Comparison of ENCODE assay signal across 8 cellular contexts in genomic region chr16:48622456-48623303, GRCh38. TPM values are rescaled to one million over a fixed set of nuclear protein-coding genes. Genes with fewer than 3 reads are reported as not detected.
DNase-seq lines count a peak whose midpoint lies in the region; ATAC-seq, FAIRE-seq and TF ChIP-seq lines count a peak whose summit lies in the region.

No MANE protein-coding gene starts in this region.

- BruUV-seq in HepG2 (replicated peaks; lab: Mats Ljungman, UMichigan): no TSS peak

- WGBS in heart right ventricle, 2 donors: 38 to 42% methylated on average over 25 of the region's 25 CpGs
- 37% methylated on average over 25 of the region's 25 CpGs for WGBS in HepG2 (ENCODE audit: low lambda C conversion rate)

- peak overlapping the region; percentile 87 for H2AFZ ChIP-seq in HepG2 (ENCODE audit: low read length)

- peak overlapping the region; percentile 69 for H3K9ac ChIP-seq in HepG2 (ENCODE audit: insufficient read depth, low read depth, low read length)

- TF ChIP-seq CTCF in heart right ventricle (IDR thresholded peaks at IDR 0.05) (no peak), HepG2 (CRISPR knock-in tag; IDR thresholded peaks at IDR 0.05) (no peak), upper lobe of right lung (IDR thresholded peaks at IDR 0.05) (no peak)

- intact Hi-C loops in heart right ventricle (cut with DNase I): loop anchor here (1.0 to 10.0 kb wide), 13 partner anchors 65 to 388 kb away; partner anchors contain the start of genes LONP2 (in 3 of the 10) and ABCC11 (in 2 of the 10)
- intact Hi-C loops in Right ventricle myocardium inferior (cut with DNase I): loop anchor here (2.0 kb wide), 3 partner anchors 86 to 268 kb away; partner anchors contain the start of gene SIAH1
- intact Hi-C loops in HepG2 (cut with micrococcal nuclease; ENCODE audit: unreplicated experiment): loop anchor here (1.0 to 5.0 kb wide), 4 partner anchors 9 to 270 kb away; no protein-coding TSS in a partner anchor
- intact Hi-C loops in upper lobe of right lung (cut with DNase I): loop anchor here (10.0 kb wide), 1 partner anchor 268 kb away; no protein-coding TSS in a partner anchor

- no peaks in the 10 kb centered on the region for H3K79me2 ChIP-seq in HepG2 (ENCODE audit: insufficient read depth, low read length)

- POLR2A ChIA-PET in HepG2 (lab: Yijun Ruan, JAX): interaction anchor here (0.6 to 2.0 kb wide), 15 partner anchors 9 to 458 kb away, joined by 3 to 34 read pairs (median 5); partner anchors contain the start of genes LONP2, N4BP1 and SIAH1

- H3K36me3 ChIP-seq in heart right ventricle (no peaks in the 10 kb centered on the region), HepG2 (replicated peaks in 1 of 2; ENCODE audit: control insufficient read depth in 1 of 2, insufficient read depth in 2 of 2, low read length in 2 of 2) (no peaks in the 10 kb centered on the region), upper lobe of right lung (no peaks in the 10 kb centered on the region)

- no peaks in the 10 kb centered on the region for H3K27me3 ChIP-seq in heart right ventricle
- peaks cover 0 to 8% of the 10 kb centered on the region in 2 experiments; a peak in 3 of 5 replicates for H3K27me3 ChIP-seq in HepG2 (ENCODE audit: control insufficient read depth in 1 of 2, insufficient read depth in 2 of 2, low read length in 2 of 2)
- no peaks in the 10 kb centered on the region for H3K27me3 ChIP-seq in upper lobe of right lung

- H3K4me1 ChIP-seq in heart right ventricle: peaks cover 6 to 59% (median 43%) of the 10 kb centered on the region in 9 donors
- peaks cover 33% of the 10 kb centered on the region for H3K4me1 ChIP-seq in HepG2 (ENCODE audit: insufficient read depth, low read length)
- peaks cover 35% of the 10 kb centered on the region for H3K4me1 ChIP-seq in upper lobe of right lung

- DNase-seq in heart right ventricle: no peak
- no peak for DNase-seq in Right ventricle myocardium inferior (ENCODE audit: missing footprints)
- DNase-seq in activated naive CD4-positive, alpha-beta T cell treated with anti-CD3 and anti-CD28 coated beads, Interleukin-2, amount 50 U/mL, for 72 hours (ENCODE audit: low spot score in 2 of 2): no peak
- DNase-seq in HepG2 (ENCODE audit: low spot score): no peak
- peak; percentile 62 for DNase-seq in upper lobe of right lung
- no peak for DNase-seq in stimulated activated CD4-positive, alpha-beta T cell treated with anti-CD3 and anti-CD28 coated beads, Interleukin-2, amount 100 ng/mL, for 24 hours
- DNase-seq in stimulated activated CD4-positive, alpha-beta T cell treated with anti-CD3 and anti-CD28 coated beads, Interleukin-1b, Interleukin-23, amount 100 ng/mL, for 48 hours: no peak
- DNase-seq in EL: no peak

- H3K4me3 ChIP-seq in heart right ventricle (peak overlapping the region in 9 of 10 donors; percentile 26 to 65 (median 53)), HepG2 (replicated peaks in 1 of 3; ENCODE audit: insufficient read depth in 1 of 3, low read depth in 2 of 3, low read length in 3 of 3) (peak overlapping the region; percentile 67 to 80 (median 73)), upper lobe of right lung (peak overlapping the region; percentile 41)

- no peak for TF ChIP-seq POLR2A in HepG2 (IDR thresholded peaks at IDR 0.05; ENCODE audit: insufficient read depth in 1 of 2, low read depth in 2 of 2, low read length in 2 of 2)

- in situ Hi-C loops in HepG2 (cut with HindIII; ENCODE audit: extremely low pct_ligation_motif_present, low pct_unique_long_range_greater_than_20kb): loop anchor here (5.0 kb wide), 1 partner anchor 275 kb away; no protein-coding TSS in a partner anchor

- CTCF ChIA-PET in HepG2 (lab: Yijun Ruan, JAX; ENCODE audit: low intra/inter-chr PET ratio, low total read pairs): interaction anchor here (1.2 to 2.2 kb wide), 3 partner anchors 80 to 269 kb away, joined by 3 to 13 read pairs (median 12); no protein-coding TSS in a partner anchor

- ATAC-seq in heart right ventricle (peak in 2 of 8 donors; percentile 2 to 6), Right ventricle myocardium inferior (no peak), HepG2 (no peak; the same call in 2 of the 3 replicates), upper lobe of right lung (no peak)
- peak; percentile 4 to 52 for ATAC-seq in activated naive CD4-positive, alpha-beta T cell treated with anti-CD3 and anti-CD28 coated beads, Interleukin-2, amount 50 U/mL, for 72 hours

- peak overlapping the region; percentile 97 for H3K4me2 ChIP-seq in HepG2 (ENCODE audit: low read depth, low read length)

- H3K27ac Mint-ChIP-seq in activated naive CD4-positive, alpha-beta T cell treated with anti-CD3 and anti-CD28 coated beads, Interleukin-2, amount 50 U/mL, for 72 hours: peak overlapping the region; percentile 79 to 85

- no peak for TF ChIP-seq RAD21 in HepG2 (CRISPR knock-in tag; IDR thresholded peaks at IDR 0.05)

- H3K27ac ChIP-seq in heart right ventricle (peak overlapping the region in 7 of 10 donors; percentile 50 to 89 (median 77)), HepG2 (ENCODE audit: extremely low read length, insufficient read depth, low read length) (peak overlapping the region; percentile 69), upper lobe of right lung (peak overlapping the region; percentile 68)

- no peaks in the 10 kb centered on the region for H3K9me3 ChIP-seq in heart right ventricle
- no peaks in the 10 kb centered on the region for H3K9me3 ChIP-seq in HepG2 (ENCODE audit: low read length)
- no peaks in the 10 kb centered on the region for H3K9me3 ChIP-seq in upper lobe of right lung

- H3K36me3 Mint-ChIP-seq in activated naive CD4-positive, alpha-beta T cell treated with anti-CD3 and anti-CD28 coated beads, Interleukin-2, amount 50 U/mL, for 72 hours: no peaks in the 10 kb centered on the region

- no peaks in the 10 kb centered on the region for H3K9me3 Mint-ChIP-seq in activated naive CD4-positive, alpha-beta T cell treated with anti-CD3 and anti-CD28 coated beads, Interleukin-2, amount 50 U/mL, for 72 hours

- TF ChIP-seq EP300 in HepG2 (IDR thresholded peaks at IDR 0.05; ENCODE audit: low read depth in 2 of 2, low read length in 2 of 2) (no peak), HepG2 (CRISPR knock-in tag; IDR thresholded peaks at IDR 0.05; ENCODE audit: borderline replicate concordance) (no peak)

- no peaks in the 10 kb centered on the region for H4K20me1 ChIP-seq in HepG2 (ENCODE audit: insufficient read depth, low read length)

- FAIRE-seq in HepG2 (lab: Jason Lieb, UNC): peak; percentile 12

TF ChIP-seq in HepG2, 621 proteins besides CTCF, POLR2A, EP300 and RAD21 (continues in another document):
- TF ChIP-seq ZNF816 (CRISPR knock-in tag; IDR thresholded peaks at IDR 0.05; ENCODE audit: borderline replicate concordance): 0 out of 2 replicates have a peak, but pooled peaks have one; percentile 9
- TF ChIP-seq SNAPC2 (CRISPR knock-in tag; IDR thresholded peaks at IDR 0.05): no peak
- TF ChIP-seq ZNF143 (CRISPR knock-in tag; IDR thresholded peaks at IDR 0.05): no peak
- TF ChIP-seq ZNF264 (CRISPR knock-in tag; IDR thresholded peaks at IDR 0.05): 0 out of 2 replicates have a peak, but pooled peaks have one; percentile 10
- TF ChIP-seq ZNF7 (CRISPR knock-in tag; IDR thresholded peaks at IDR 0.05): peak; percentile 72; the same call in 1 of the 2 replicates
- TF ChIP-seq ZBTB14 (CRISPR knock-in tag; IDR thresholded peaks at IDR 0.05): 0 out of 2 replicates have a peak, but pooled peaks have one; percentile 5
- no peak for TF ChIP-seq EEA1 (CRISPR knock-in tag; IDR thresholded peaks at IDR 0.05; ENCODE audit: borderline replicate concordance)
- 0 out of 2 replicates have a peak, but pooled peaks have one; percentile 41 for TF ChIP-seq ZNF33A (CRISPR knock-in tag; IDR thresholded peaks at IDR 0.05; ENCODE audit: borderline replicate concordance)
- no peak for TF ChIP-seq RBFOX2 (IDR thresholded peaks at IDR 0.05; ENCODE audit: low read depth, low read length)
- no peak for TF ChIP-seq ZNF598 (CRISPR knock-in tag; IDR thresholded peaks at IDR 0.05; ENCODE audit: borderline replicate concordance)

RNA-seq across cellular contexts. Expression of gene N4BP1, which starts 12.7 kb away (rescaled TPM):
- total RNA-seq in heart right ventricle (10 to 100 TPM; 18.4 to 27.9 (median 21.5) TPM), Right ventricle myocardium inferior (23.6 TPM), HepG2 (2016; rRNA removed; fragmentation: Illumina TruSeq; extraction: Trizol) (43.9 and 46.5 TPM in 2 replicates), upper lobe of right lung (66.5 TPM)
- polyA plus RNA-seq in heart right ventricle (1 to 10 TPM; 6.2 to 9.6 TPM), HepG2 (2011; rRNA removed) (19.5 and 21.4 TPM in 2 replicates)
- total RNA-seq in activated naive CD4-positive, alpha-beta T cell treated with anti-CD3 and anti-CD28 coated beads, Interleukin-2, amount 50 U/mL, for 72 hours: 10 to 100 TPM; 36.5 to 53.0 TPM
- 30.7 and 33.0 TPM in 2 replicates for total RNA-seq in HepG2 (2016; cell fraction: cytosol; rRNA removed; fragmentation: Illumina TruSeq; extraction: Trizol; ENCODE audit: low read depth)
- total RNA-seq in HepG2 (2016; cell fraction: insoluble cytoplasmic fraction; rRNA removed; fragmentation: Illumina TruSeq; extraction: Trizol): 41.9 and 43.3 TPM in 2 replicates
- 52.7 and 60.8 TPM in 2 replicates for total RNA-seq in HepG2 (2016; cell fraction: membrane; rRNA removed; fragmentation: Illumina TruSeq; extraction: Trizol)
- total RNA-seq in HepG2 (2016; cell fraction: nucleus; rRNA removed; fragmentation: Illumina TruSeq; extraction: Trizol): 39.0 and 46.1 TPM in 2 replicates
- polyA plus RNA-seq in HepG2 (2011; cell fraction: cytosol; rRNA removed): 9.8 and 10.1 TPM in 2 replicates
- 21.8 and 26.8 TPM in 2 replicates for polyA plus RNA-seq in HepG2 (2011; cell fraction: nucleus; rRNA removed)
- 20.4 and 24.7 TPM in 2 replicates for polyA plus RNA-seq in HepG2 (2012)
- polyA plus RNA-seq in HepG2 (2016; cell fraction: cytosol; fragmentation: Illumina TruSeq; extraction: Trizol; ENCODE audit: low read depth): 2.5 and 3.4 TPM in 2 replicates
- polyA plus RNA-seq in HepG2 (2016; cell fraction: insoluble cytoplasmic fraction; fragmentation: Illumina TruSeq; extraction: Trizol; ENCODE audit: low read depth): 37.7 and 43.0 TPM in 2 replicates
- 8.9 and 11.1 TPM in 2 replicates for polyA plus RNA-seq in HepG2 (2016; cell fraction: membrane; fragmentation: Illumina TruSeq; extraction: Trizol; ENCODE audit: low read depth)
- 44.5 and 49.0 TPM in 2 replicates for polyA plus RNA-seq in HepG2 (2016; cell fraction: nucleus; fragmentation: Illumina TruSeq; extraction: Trizol; ENCODE audit: insufficient read depth, low read depth)
- 5.4 and 18.1 TPM in 2 replicates for polyA minus RNA-seq in HepG2 (2011; rRNA and poly(A)+ RNA removed; ENCODE audit: low replicate concordance)
- 24.2 and 26.0 TPM in 2 replicates for polyA minus RNA-seq in HepG2 (2011; cell fraction: cytosol; rRNA and poly(A)+ RNA removed)
- 43.1 and 53.5 TPM in 2 replicates for polyA minus RNA-seq in HepG2 (2011; cell fraction: nucleus; rRNA and poly(A)+ RNA removed)

Comparison
In these comparisons a context has a peak if more than half of its experiments do, and no peak if none do; other contexts are left out.
1. ATAC-seq: peak in activated naive CD4-positive, alpha-beta T cell treated with anti-CD3 and anti-CD28 coated beads, Interleukin-2, amount 50 U/mL, for 72 hours (2 of 2); none in Right ventricle myocardium inferior (single experiment), HepG2 (single experiment) and upper lobe of right lung (single experiment).
2. Peak in every context shown above with its lines, with median percentiles within 50 percentile points of each other: H3K27ac ChIP-seq and H3K4me3 ChIP-seq.